ENCODE assay signal across 8 cellular contexts in the genomic region with DNA sequence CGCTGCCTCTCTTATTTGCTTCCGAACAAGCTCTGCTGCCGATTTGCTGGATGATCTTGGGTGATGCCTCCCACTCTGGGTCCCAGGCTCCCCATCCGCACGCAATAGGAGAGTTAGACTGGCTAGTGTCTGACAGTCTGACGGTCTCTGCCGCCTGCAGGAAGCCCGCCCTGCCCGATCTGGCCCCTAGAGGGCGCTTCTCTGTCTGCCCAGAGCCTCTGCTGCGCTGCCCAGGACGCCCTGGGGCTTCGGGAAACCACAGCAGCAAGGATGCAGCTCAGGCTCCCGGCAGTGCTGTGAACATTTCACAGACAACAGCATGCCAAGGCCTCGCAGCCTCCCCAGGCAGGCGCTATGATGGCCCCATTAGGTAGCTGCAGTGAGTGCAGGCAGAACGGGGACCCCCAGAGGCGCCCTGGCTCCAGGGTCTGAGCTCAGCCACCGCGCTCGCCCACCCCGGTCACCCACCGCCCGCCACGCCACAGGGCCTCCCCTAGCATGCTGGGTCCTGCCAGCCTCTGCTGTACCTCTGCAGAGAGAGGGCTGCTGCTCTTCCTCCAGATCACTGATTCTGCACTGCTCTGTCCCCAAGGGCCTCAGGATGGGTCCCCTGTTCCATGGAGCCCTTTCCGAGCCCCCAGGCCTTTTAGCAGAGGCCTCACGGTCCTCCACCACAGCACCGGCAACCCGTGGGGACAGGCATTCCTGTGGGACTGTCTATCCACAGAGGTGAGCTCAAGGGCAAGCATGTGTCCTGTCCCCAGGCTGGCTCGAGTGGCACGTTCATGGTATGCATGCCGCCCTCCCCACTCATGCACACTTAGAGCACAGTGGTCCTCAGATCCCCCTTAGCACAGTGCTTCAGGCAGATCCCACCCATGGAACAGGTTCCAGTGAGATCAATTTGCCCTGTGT. TPM values are rescaled to one million over a fixed set of nuclear protein-coding genes. Genes with fewer than 3 reads are reported as not detected.
A peak's percentile ranks its signal among the peaks of the same experiment; 100 is the strongest.
DNase-seq lines count a peak whose midpoint lies in the region; ATAC-seq and TF ChIP-seq lines count a peak whose summit lies in the region.

No MANE protein-coding gene starts in this region.

- peaks cover 22% of the 10 kb centered on the region for H3K4me1 Mint-ChIP-seq in nephron progenitor cell
- peaks cover 4 to 16% of the 10 kb centered on the region in 2 donors for H3K4me1 Mint-ChIP-seq in stimulated activated naive B cell treated with anti-CD40 and anti-IgM and Interleukin-4, amounts not matched to agents 10 μg/mL and 1 μg/mL and 100 μg/mL, for 72 hours

- no peak overlapping the region for H3K4me3 ChIP-seq in fibroblast of lung (replicated peaks in 1 of 4; ENCODE audit: control extremely low read depth in 1 of 4, insufficient read depth in 1 of 4, low read depth in 3 of 4, low read length in 4 of 4)

- H3K4me3 Mint-ChIP-seq in nephron progenitor cell, result no peak overlapping the region
- H3K4me3 Mint-ChIP-seq in stimulated activated naive B cell treated with anti-CD40 and anti-IgM and Interleukin-4, amounts not matched to agents 10 μg/mL and 1 μg/mL and 100 μg/mL, for 72 hours, result no peak overlapping the region

- H3K4me2 ChIP-seq in fibroblast of lung (ENCODE audit: extremely low read depth, insufficient read depth, low read length), result no peak overlapping the region

- H3K27ac ChIP-seq in fibroblast of lung (ENCODE audit: insufficient read depth, low read length), result no peak overlapping the region

- TF ChIP-seq CTCF in fibroblast of lung (conservative IDR thresholded peaks at IDR 0.05 in 1 of 2, IDR thresholded peaks at IDR 0.05 in 1 of 2; ENCODE audit: low read depth in 1 of 2, low read length in 2 of 2) (peak; percentile 91 to 93), nephron progenitor cell (IDR thresholded peaks at IDR 0.05) (peak; percentile 93)

- peaks cover 8% of the 10 kb centered on the region for H3K27me3 Mint-ChIP-seq in nephron progenitor cell (ENCODE audit: low read depth, poor library complexity)
- H3K27me3 Mint-ChIP-seq in stimulated activated naive B cell treated with anti-CD40 and anti-IgM and Interleukin-4, amounts not matched to agents 10 μg/mL and 1 μg/mL and 100 μg/mL, for 72 hours, result peaks cover 0 to 3% of the 10 kb centered on the region in 2 donors

- peak; percentile 92 for DNase-seq in COLO829 (ENCODE audit: low spot score)
- DNase-seq in HuH-7.5 (ENCODE audit: low spot score), result peak; percentile 97
- DNase-seq in RPMI7951 (ENCODE audit: low read depth), result peak; percentile 80
- peak; percentile 58 for DNase-seq in activated T-helper 1 cell treated with Interleukin-2 at 50 U/mL for 16 hours (ENCODE audit: low read depth)
- peak; percentile 65 to 77 for DNase-seq in fibroblast of lung (ENCODE audit: low read depth in 2 of 2)
- peak; percentile 95 for DNase-seq in nephron progenitor cell
- peak; percentile 59 for DNase-seq in stimulated activated naive B cell treated with anti-CD40 and anti-IgM and Interleukin-4, amounts not matched to agents 10 μg/mL and 1 μg/mL and 100 μg/mL, for 72 hours

- no peaks in the 10 kb centered on the region for H3K9me3 ChIP-seq in fibroblast of lung (ENCODE audit: control insufficient read depth, insufficient read depth, low read depth, low read length)

- ATAC-seq in stimulated activated naive B cell treated with anti-CD40 and anti-IgM and Interleukin-4, amounts not matched to agents 10 μg/mL and 1 μg/mL and 100 μg/mL, for 72 hours (replicated peaks), result peak; percentile 93 to 97
- no peak for ATAC-seq in GM19351 (IDR thresholded peaks at IDR 0.05; ENCODE audit: unreplicated experiment)

- H3K9ac ChIP-seq in fibroblast of lung (ENCODE audit: insufficient read depth, low read length), result no peak overlapping the region

- H4K20me1 ChIP-seq in fibroblast of lung (ENCODE audit: control insufficient read depth, extremely low read depth, insufficient read depth, low read length), result no peaks in the 10 kb centered on the region

- no peak overlapping the region for H3K27ac Mint-ChIP-seq in nephron progenitor cell
- H3K27ac Mint-ChIP-seq in stimulated activated naive B cell treated with anti-CD40 and anti-IgM and Interleukin-4, amounts not matched to agents 10 μg/mL and 1 μg/mL and 100 μg/mL, for 72 hours, result no peak overlapping the region

- no peaks in the 10 kb centered on the region for H3K79me2 ChIP-seq in fibroblast of lung (ENCODE audit: control insufficient read depth, insufficient read depth, low read length)

- no peak overlapping the region for H2AFZ ChIP-seq in fibroblast of lung (ENCODE audit: low read length)

- H3K36me3 ChIP-seq in fibroblast of lung (ENCODE audit: control insufficient read depth, insufficient read depth, low read length), result no peaks in the 10 kb centered on the region

- H3K36me3 Mint-ChIP-seq in nephron progenitor cell (ENCODE audit: low read depth), result no peaks in the 10 kb centered on the region
- H3K36me3 Mint-ChIP-seq in stimulated activated naive B cell treated with anti-CD40 and anti-IgM and Interleukin-4, amounts not matched to agents 10 μg/mL and 1 μg/mL and 100 μg/mL, for 72 hours, result peaks cover 20 to 24% of the 10 kb centered on the region in 2 donors

- H3K27me3 ChIP-seq in fibroblast of lung (ENCODE audit: control insufficient read depth, insufficient read depth, low read length), result no peaks in the 10 kb centered on the region

- H3K9me3 Mint-ChIP-seq in nephron progenitor cell, result no peaks in the 10 kb centered on the region
- H3K9me3 Mint-ChIP-seq in stimulated activated naive B cell treated with anti-CD40 and anti-IgM and Interleukin-4, amounts not matched to agents 10 μg/mL and 1 μg/mL and 100 μg/mL, for 72 hours, result peaks cover 0 to 1% of the 10 kb centered on the region in 2 donors

- H3K4me1 ChIP-seq in fibroblast of lung (ENCODE audit: control insufficient read depth, extremely low read depth, insufficient read depth, low read length), result no peaks in the 10 kb centered on the region

RNA-seq across cellular contexts. Expression of gene BAIAP2L2, which starts 4.3 kb away (rescaled TPM):
- 5.0 and 9.7 TPM in 2 replicates for total RNA-seq in RPMI7951 (2014; rRNA removed; shearing (Covaris generic))
- total RNA-seq in fibroblast of lung, result 0.26 and 0.83 TPM in 2 replicates
- 0.16 and 0.77 TPM in 2 replicates for polyA plus RNA-seq in fibroblast of lung
- 0.24 and 2.1 TPM in 2 replicates for polyA plus RNA-seq in fibroblast of lung (2012)
- 1.4 TPM in 1 of 2 replicates, not detected in the other for polyA minus RNA-seq in fibroblast of lung (ENCODE audit: low replicate concordance)

RNA-seq across cellular contexts. Expression of gene SLC16A8, which starts 30.8 kb away (rescaled TPM):
- total RNA-seq in RPMI7951 (2014; rRNA removed; shearing (Covaris generic)), result not detected in 2 replicates
- under 0.01 and 0.26 TPM in 2 replicates for total RNA-seq in fibroblast of lung
- polyA plus RNA-seq in fibroblast of lung, result not detected in 2 replicates
- 0.13 TPM in 1 of 2 replicates, not detected in the other for polyA plus RNA-seq in fibroblast of lung (2012)
- polyA minus RNA-seq in fibroblast of lung (ENCODE audit: low replicate concordance), result not detected in 2 replicates

RNA-seq across cellular contexts. Expression of gene PICK1, which starts 57.5 kb away (rescaled TPM):
- 6.5 and 12.7 TPM in 2 replicates for total RNA-seq in RPMI7951 (2014; rRNA removed; shearing (Covaris generic))
- total RNA-seq in fibroblast of lung, result 5.9 and 7.8 TPM in 2 replicates
- polyA plus RNA-seq in fibroblast of lung, result 7.8 and 11.1 TPM in 2 replicates
- 6.7 and 7.2 TPM in 2 replicates for polyA plus RNA-seq in fibroblast of lung (2012)
- polyA minus RNA-seq in fibroblast of lung (ENCODE audit: low replicate concordance), result 0.85 and 11.1 TPM in 2 replicates
